ENCODE assay signal across 9 cellular contexts in the genomic region with DNA sequence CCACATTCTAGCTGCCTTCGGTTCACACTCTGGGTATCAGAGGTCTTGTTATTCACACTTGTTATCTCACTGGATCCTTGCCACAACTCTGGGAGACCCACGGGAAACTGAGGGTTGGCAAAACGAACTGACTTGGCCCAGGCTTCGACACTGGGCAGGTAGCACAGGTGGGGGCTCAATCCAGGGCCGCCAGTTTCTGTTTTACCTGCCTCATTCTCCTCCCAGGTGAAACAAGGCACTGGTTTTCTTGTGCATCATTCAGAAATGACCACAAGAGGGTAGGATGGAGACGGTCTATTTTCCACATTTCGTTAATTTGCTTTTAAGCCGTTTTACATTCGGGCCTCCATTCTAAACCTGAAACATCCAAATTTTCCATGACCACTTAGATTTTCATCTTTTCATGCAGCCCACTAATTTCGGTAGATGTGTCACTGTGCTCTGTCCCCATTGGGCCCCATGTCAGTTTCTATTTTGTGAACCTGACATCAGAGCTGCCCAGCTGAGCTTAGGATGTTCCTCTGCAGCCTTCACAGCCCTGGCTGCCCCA.
A peak's percentile ranks its signal among the peaks of the same experiment; 100 is the strongest.
DNase-seq lines count a peak whose midpoint lies in the region; ATAC-seq, FAIRE-seq and TF ChIP-seq lines count a peak whose summit lies in the region.
"Had no signal": no experiment of that assay in that cellular context is flagged by ENCODE, and none has a peak within 500 bp of the region (broad histone marks: within the 10 kb centered on the region; RNA-seq: fewer than 3 reads in every experiment).

No MANE protein-coding gene starts in this region.

- TF ChIP-seq CTCF in left ventricle myocardium inferior (IDR thresholded peaks at IDR 0.05; ENCODE audit: borderline replicate concordance) (peak; percentile 32), HepG2 (CRISPR knock-in tag; IDR thresholded peaks at IDR 0.05) (no peak), upper lobe of right lung (IDR thresholded peaks at IDR 0.05) (peak; percentile 26)

- no peak overlapping the region for H2AFZ ChIP-seq in HepG2 (ENCODE audit: low read length)

- H3K27me3 ChIP-seq in left ventricle myocardium inferior (ENCODE audit: low read depth) (no peaks in the 10 kb centered on the region), HepG2 (ENCODE audit: control insufficient read depth in 1 of 2, insufficient read depth in 2 of 2, low read length in 2 of 2) (no peaks in the 10 kb centered on the region), upper lobe of right lung (no peaks in the 10 kb centered on the region)

- in situ Hi-C loops in HepG2 (cut with HindIII; ENCODE audit: extremely low pct_ligation_motif_present, low pct_unique_long_range_greater_than_20kb) = no loop called here

- POLR2A ChIA-PET in HepG2 (lab: Yijun Ruan, JAX) = no interaction called here

- no peak overlapping the region for H3K4me2 ChIP-seq in HepG2 (ENCODE audit: low read depth, low read length)

- no peak overlapping the region for H3K9ac ChIP-seq in HepG2 (ENCODE audit: insufficient read depth, low read depth, low read length)

- peak overlapping the region; percentile 50 for H3K4me3 Mint-ChIP-seq in activated T-helper 2 cell treated with anti-CD3 and anti-CD28 coated beads, Interferon-gamma antibody, Interleukin-2, Interleukin-4, amounts not matched to agents 10 μg/mL and 5 μg/mL and 100 μg/mL, durations not matched to agents 14 hours and 24 hours and 36 hours (ENCODE audit: low read depth)

- H3K36me3 ChIP-seq in left ventricle myocardium inferior = no peaks in the 10 kb centered on the region
- H3K36me3 ChIP-seq in HepG2 (replicated peaks in 1 of 2; ENCODE audit: control insufficient read depth in 1 of 2, insufficient read depth in 2 of 2, low read length in 2 of 2) = no peaks in the 10 kb centered on the region
- no peaks in the 10 kb centered on the region for H3K36me3 ChIP-seq in upper lobe of right lung

- intact Hi-C loops in left ventricle myocardium inferior (cut with micrococcal nuclease) = no loop called here
- intact Hi-C loops in Right ventricle myocardium superior (cut with DNase I) = no loop called here
- intact Hi-C loops in activated T-helper 2 cell treated with anti-CD3 and anti-CD28 coated beads, Interferon-gamma antibody, Interleukin-2, Interleukin-4, amounts not matched to agents 10 μg/mL and 5 μg/mL and 100 μg/mL, durations not matched to agents 14 hours and 24 hours and 36 hours (cut with micrococcal nuclease) = loop anchor here (1.0 to 2.0 kb wide), 4 partner anchors 11 to 50 kb away; no protein-coding TSS in a partner anchor
- intact Hi-C loops in HepG2 (cut with micrococcal nuclease; ENCODE audit: unreplicated experiment) = no loop called here
- intact Hi-C loops in upper lobe of right lung (cut with DNase I) = no loop called here

- H3K4me3 ChIP-seq in left ventricle myocardium inferior (no peak overlapping the region), HepG2 (replicated peaks in 1 of 3; ENCODE audit: insufficient read depth in 1 of 3, low read depth in 2 of 3, low read length in 3 of 3) (no peak overlapping the region), upper lobe of right lung (no peak overlapping the region)

- no peaks in the 10 kb centered on the region for H3K9me3 Mint-ChIP-seq in activated T-helper 2 cell treated with anti-CD3 and anti-CD28 coated beads, Interferon-gamma antibody, Interleukin-2, Interleukin-4, amounts not matched to agents 10 μg/mL and 5 μg/mL and 100 μg/mL, durations not matched to agents 14 hours and 24 hours and 36 hours

- H3K4me1 Mint-ChIP-seq in activated T-helper 2 cell treated with anti-CD3 and anti-CD28 coated beads, Interferon-gamma antibody, Interleukin-2, Interleukin-4, amounts not matched to agents 10 μg/mL and 5 μg/mL and 100 μg/mL, durations not matched to agents 14 hours and 24 hours and 36 hours (ENCODE audit: low read depth) = peaks cover 44% of the 10 kb centered on the region

- H3K27ac Mint-ChIP-seq in activated T-helper 2 cell treated with anti-CD3 and anti-CD28 coated beads, Interferon-gamma antibody, Interleukin-2, Interleukin-4, amounts not matched to agents 10 μg/mL and 5 μg/mL and 100 μg/mL, durations not matched to agents 14 hours and 24 hours and 36 hours = peak overlapping the region; percentile 87

- no peaks in the 10 kb centered on the region; the same call in 1 of the 2 replicates for H4K20me1 ChIP-seq in HepG2 (ENCODE audit: insufficient read depth, low read length)

- H3K4me1 ChIP-seq in left ventricle myocardium inferior = peaks cover 21% of the 10 kb centered on the region
- H3K4me1 ChIP-seq in HepG2 (ENCODE audit: insufficient read depth, low read length) = peaks cover 5% of the 10 kb centered on the region; the same call in 1 of the 2 replicates
- peaks cover 8% of the 10 kb centered on the region for H3K4me1 ChIP-seq in upper lobe of right lung

- ATAC-seq in Right ventricle myocardium superior (ENCODE audit: poor library complexity) (no peak), HepG2 (no peak), upper lobe of right lung (no peak), GM21576 (IDR thresholded peaks at IDR 0.05; ENCODE audit: unreplicated experiment) (no peak), GM21619 (IDR thresholded peaks at IDR 0.05; ENCODE audit: unreplicated experiment) (no peak)

- H3K27me3 Mint-ChIP-seq in activated T-helper 2 cell treated with anti-CD3 and anti-CD28 coated beads, Interferon-gamma antibody, Interleukin-2, Interleukin-4, amounts not matched to agents 10 μg/mL and 5 μg/mL and 100 μg/mL, durations not matched to agents 14 hours and 24 hours and 36 hours (ENCODE audit: low read depth) = no peaks in the 10 kb centered on the region

- FAIRE-seq in HepG2 (lab: Jason Lieb, UNC) = peak; percentile 18

- BruUV-seq in HepG2 (replicated peaks; lab: Mats Ljungman, UMichigan) = no TSS peak

- no peaks in the 10 kb centered on the region for H3K36me3 Mint-ChIP-seq in activated T-helper 2 cell treated with anti-CD3 and anti-CD28 coated beads, Interferon-gamma antibody, Interleukin-2, Interleukin-4, amounts not matched to agents 10 μg/mL and 5 μg/mL and 100 μg/mL, durations not matched to agents 14 hours and 24 hours and 36 hours (ENCODE audit: low read depth)

- H3K9me3 ChIP-seq in left ventricle myocardium inferior (replicated peaks) (no peaks in the 10 kb centered on the region), HepG2 (ENCODE audit: low read length) (no peaks in the 10 kb centered on the region), upper lobe of right lung (no peaks in the 10 kb centered on the region)

- 87% methylated on average over 10 of the region's 10 CpGs for WGBS in HepG2 (ENCODE audit: low lambda C conversion rate)

- TF ChIP-seq POLR2A in HepG2 (IDR thresholded peaks at IDR 0.05; ENCODE audit: insufficient read depth in 1 of 2, low read depth in 2 of 2, low read length in 2 of 2) = no peak

- CTCF ChIA-PET in HepG2 (lab: Yijun Ruan, JAX; ENCODE audit: low intra/inter-chr PET ratio, low total read pairs) = no interaction called here

- TF ChIP-seq EP300 in HepG2 (IDR thresholded peaks at IDR 0.05; ENCODE audit: low read depth in 2 of 2, low read length in 2 of 2) (no peak), HepG2 (CRISPR knock-in tag; IDR thresholded peaks at IDR 0.05; ENCODE audit: borderline replicate concordance) (no peak)

- no peak for TF ChIP-seq RAD21 in HepG2 (CRISPR knock-in tag; IDR thresholded peaks at IDR 0.05)

- H3K27ac ChIP-seq in left ventricle myocardium inferior (replicated peaks) (no peak overlapping the region), HepG2 (ENCODE audit: extremely low read length, insufficient read depth, low read length) (no peak overlapping the region), upper lobe of right lung (no peak overlapping the region)

- DNase-seq in left ventricle myocardium inferior (no peak), Right ventricle myocardium superior (no peak), HepG2 (ENCODE audit: low spot score) (no peak), upper lobe of right lung (no peak), UCSD-AML1 (lab: John Stamatoyannopoulos, UW; ENCODE audit: unreplicated experiment) (no peak)
- DNase-seq in activated T-helper 2 cell treated with anti-CD3 and anti-CD28 coated beads, Interferon-gamma antibody, Interleukin-2, Interleukin-4, amounts not matched to agents 10 μg/mL and 5 μg/mL and 100 μg/mL, durations not matched to agents 14 hours and 24 hours and 36 hours (ENCODE audit: low spot score) = peak; percentile 20
- DNase-seq: NCI-H146 had no signal

- H3K79me2 ChIP-seq in HepG2 (ENCODE audit: insufficient read depth, low read length) = no peaks in the 10 kb centered on the region

TF ChIP-seq in HepG2, 621 proteins besides CTCF, POLR2A, EP300 and RAD21:
- TF ChIP-seq SMC3 (IDR thresholded peaks at IDR 0.05; ENCODE audit: low read length) (0 out of 2 replicates have a peak, but pooled peaks have one; percentile 2), ARNT2 (CRISPR knock-in tag; IDR thresholded peaks at IDR 0.05; ENCODE audit: low read depth) (no peak)
TF ChIP-seq in HepG2: peak in this region for 1.
